ENCODE assay signal across 9 cellular contexts in genomic region chr6:111559193-111560097, GRCh38. TPM values are rescaled to one million over a fixed set of nuclear protein-coding genes. Genes with fewer than 3 reads are reported as not detected.
A peak's percentile ranks its signal among the peaks of the same experiment; 100 is the strongest.
DNase-seq lines count a peak whose midpoint lies in the region; ATAC-seq, FAIRE-seq and TF ChIP-seq lines count a peak whose summit lies in the region.
"Had no signal": no experiment of that assay in that cellular context is flagged by ENCODE, and none has a peak within 500 bp of the region (broad histone marks: within the 10 kb centered on the region; RNA-seq: fewer than 3 reads in every experiment).

No MANE protein-coding gene starts in this region.

- no peak overlapping the region for H2BK12ac ChIP-seq in neuronal stem cell (ENCODE audit: low read length)

- peak overlapping the region; percentile 48 for H2AK5ac ChIP-seq in neuronal stem cell (ENCODE audit: low read depth, low read length)

- H3K4ac ChIP-seq in neuronal stem cell (ENCODE audit: low read length): no peak overlapping the region

- no peak overlapping the region for H2BK15ac ChIP-seq in neuronal stem cell (ENCODE audit: low read length)

- no peak overlapping the region for H3K14ac ChIP-seq in neuronal stem cell (ENCODE audit: low read length)

- H2AFZ ChIP-seq in Karpas-422 (ENCODE audit: low read length) (no peak overlapping the region), neuronal stem cell (ENCODE audit: low read length) (no peak overlapping the region)

- H3K9me2 ChIP-seq in Karpas-422 (replicated peaks; ENCODE audit: insufficient read depth, low read length): no peaks in the 10 kb centered on the region

- H3K27me3 ChIP-seq in Karpas-422 (ENCODE audit: low read length) (no peaks in the 10 kb centered on the region), neuronal stem cell (ENCODE audit: control insufficient read depth in 3 of 3, insufficient read depth in 3 of 3, low read depth in 1 of 3, low read length in 3 of 3) (no peaks in the 10 kb centered on the region)

- no peak for TF ChIP-seq CTCF in AG09319 (IDR thresholded peaks at IDR 0.05; ENCODE audit: low read depth, low read length)

- no peaks in the 10 kb centered on the region for H3K9me3 ChIP-seq in Karpas-422 (ENCODE audit: low read length)
- no peaks in the 10 kb centered on the region for H3K9me3 ChIP-seq in neuronal stem cell (replicated peaks in 1 of 2; ENCODE audit: control insufficient read depth in 2 of 2, insufficient read depth in 1 of 2, low read depth in 1 of 2, low read length in 2 of 2)

- no peak for ATAC-seq in HG03457 (IDR thresholded peaks at IDR 0.05; ENCODE audit: unreplicated experiment)

- no CpG with 5 or more reads among the region's 9 CpGs for WGBS in neuronal stem cell (ENCODE audit: extremely low coverage in 2 of 2, insufficient read length in 2 of 2, insufficient replicate concordance in 1 of 2), 2 donors

- no peak overlapping the region for H2BK120ac ChIP-seq in neuronal stem cell (ENCODE audit: low read depth, low read length)

- H3K36me3 ChIP-seq in Karpas-422 (ENCODE audit: insufficient read depth, low read length) (peaks cover 29% of the 10 kb centered on the region), neuronal stem cell (replicated peaks in 1 of 2; ENCODE audit: control insufficient read depth in 2 of 2, insufficient read depth in 2 of 2, low read length in 2 of 2) (peaks cover 0 to 8% of the 10 kb centered on the region in 2 donors)

- no peaks in the 10 kb centered on the region for H3K79me1 ChIP-seq in neuronal stem cell (ENCODE audit: low read depth, low read length)

- peak; percentile 85 for DNase-seq in AG09319 (ENCODE audit: extremely low read depth, low read depth)
- no peak for DNase-seq in Karpas-422
- no peak for DNase-seq in neuronal stem cell (ENCODE audit: low spot score)
- no peak for DNase-seq in NCI-H2227 treated with DMSO at 0.1 percent for 48 hours (lab: John Stamatoyannopoulos, UW)
- no peak for DNase-seq in NCI-H1417 treated with DMSO at 0.1 percent for 48 hours (lab: John Stamatoyannopoulos, UW)
- DNase-seq in frontal cortex (ENCODE audit: low spot score in 2 of 2): no peak
- DNase-seq: NCI-H774 had no signal

- H3K4me1 ChIP-seq in Karpas-422 (ENCODE audit: low read length) (peaks cover 4% of the 10 kb centered on the region), neuronal stem cell (ENCODE audit: control insufficient read depth in 2 of 2, insufficient read depth in 1 of 2, low read depth in 1 of 2, low read length in 2 of 2) (peaks cover 9 to 20% of the 10 kb centered on the region in 2 donors)

- no peak overlapping the region for H4K8ac ChIP-seq in neuronal stem cell (ENCODE audit: low read depth, low read length)

- no peaks in the 10 kb centered on the region for H4K20me1 ChIP-seq in Karpas-422 (ENCODE audit: insufficient read depth, low read depth, low read length)

- H3K9ac ChIP-seq in Karpas-422 (ENCODE audit: low read length) (0 out of 2 replicates have a peak overlapping the region, but pooled peaks have one; percentile 5), neuronal stem cell (ENCODE audit: low read depth, low read length, poor library complexity) (no peak overlapping the region)

- no peak overlapping the region for H2BK5ac ChIP-seq in neuronal stem cell (ENCODE audit: low read length)

- H3K4me3 ChIP-seq in Karpas-422 (ENCODE audit: low read length) (no peak overlapping the region), neuronal stem cell (ENCODE audit: low read length in 2 of 2) (no peak overlapping the region)

- no peak overlapping the region for H4K91ac ChIP-seq in neuronal stem cell (ENCODE audit: low read depth, low read length, poor library complexity)

- FAIRE-seq in endometrium (lab: Jason Lieb, UNC) (peak; percentile 85), frontal cortex (lab: Jason Lieb, UNC) (no peak)

- H3K79me2 ChIP-seq in Karpas-422 (ENCODE audit: low read length): peaks cover 21% of the 10 kb centered on the region; the same call in 1 of the 2 replicates

- H3K18ac ChIP-seq in neuronal stem cell (ENCODE audit: low read length): peak overlapping the region; percentile 85

- H3K27ac ChIP-seq in Karpas-422 (ENCODE audit: low read length): no peak overlapping the region
- H3K27ac ChIP-seq in neuronal stem cell (replicated peaks; ENCODE audit: low read length): no peak overlapping the region

- no peak overlapping the region for H3K4me2 ChIP-seq in Karpas-422 (ENCODE audit: low read depth, low read length, poor library complexity, severe bottlenecking)
- no peak overlapping the region for H3K4me2 ChIP-seq in neuronal stem cell (ENCODE audit: insufficient read depth, low read length, poor library complexity, severe bottlenecking)

- H3K23ac ChIP-seq in neuronal stem cell (ENCODE audit: low read depth, low read length, poor library complexity): no peak overlapping the region

RNA-seq across cellular contexts. Expression of gene TRAF3IP2, which starts 46.2 kb away (rescaled TPM):
- total RNA-seq in Karpas-422 (2014; rRNA removed; shearing (Covaris generic); ENCODE audit: low replicate concordance): 51.2 and 55.5 TPM in 2 replicates
- 2.5 TPM for polyA plus RNA-seq in neuronal stem cell (2013, experiment 1 of 2)
- 2.1 TPM for polyA plus RNA-seq in neuronal stem cell (2013, experiment 2 of 2)
- 6.1 TPM for total RNA-seq in frontal cortex
